In genomic region chr22:36201630-36202312, GRCh38 we compare ENCODE assay signal across 1 cellular context.
TF ChIP-seq lines count a peak whose summit lies in the region.

APOL4 (minus strand) TSS chr22:36201809; CDS start chr22:36201734, 75 bp downstream.

TF ChIP-seq in K562, 482 proteins besides CTCF, POLR2A, EP300 and RAD21 (continued from another document and continues in another):
- no peak for TF ChIP-seq ZBTB49 (CRISPR knock-in tag; IDR thresholded peaks at IDR 0.05; ENCODE audit: borderline replicate concordance)
- peak; percentile 37; the same call in 1 of the 2 replicates for TF ChIP-seq TOE1 (IDR thresholded peaks at IDR 0.05; ENCODE audit: borderline replicate concordance)
- TF ChIP-seq TOE1 (CRISPR knock-in tag; IDR thresholded peaks at IDR 0.05; ENCODE audit: borderline replicate concordance, low read depth), result no peak
- TF ChIP-seq SETDB1 (IDR thresholded peaks at IDR 0.05; ENCODE audit: low read length), result no peak
- peak; percentile 94 for TF ChIP-seq NFIC (IDR thresholded peaks at IDR 0.05)
- peak; percentile 79 for TF ChIP-seq ATF7 (IDR thresholded peaks at IDR 0.05)
- no peak for TF ChIP-seq ZNF778 (CRISPR knock-in tag; IDR thresholded peaks at IDR 0.05)
- TF ChIP-seq TBP (optimal IDR thresholded peaks at IDR 0.05; ENCODE audit: low read depth, low read length), result peak; percentile 28
- no peak for TF ChIP-seq ARID3B (CRISPR knock-in tag; IDR thresholded peaks at IDR 0.05; ENCODE audit: borderline replicate concordance)
- no peak for TF ChIP-seq CHD4 (IDR thresholded peaks at IDR 0.05; ENCODE audit: insufficient read depth, insufficient replicate concordance, low read depth, low read length, poor library complexity, severe bottlenecking)
- no peak for TF ChIP-seq ZNF347 (CRISPR knock-in tag; IDR thresholded peaks at IDR 0.05; ENCODE audit: low read depth)
- TF ChIP-seq KLF10 (CRISPR knock-in tag; IDR thresholded peaks at IDR 0.05), result no peak
- TF ChIP-seq ZFX (CRISPR knock-in tag; IDR thresholded peaks at IDR 0.05), result no peak; the same call in 1 of the 2 replicates
- peak; percentile 31; the same call in 1 of the 2 replicates for TF ChIP-seq MXI1 (IDR thresholded peaks at IDR 0.05; ENCODE audit: low read depth, low read length)
- TF ChIP-seq ZNF740 (CRISPR knock-in tag; IDR thresholded peaks at IDR 0.05), result no peak
- TF ChIP-seq ZNF740 (tag; IDR thresholded peaks at IDR 0.05), result no peak
- no peak for TF ChIP-seq ZC3H11A (IDR thresholded peaks at IDR 0.05; ENCODE audit: low read depth, low read length)
- no peak for TF ChIP-seq SMARCB1 (IDR thresholded peaks at IDR 0.05; ENCODE audit: insufficient read length, low read depth)
- peak; percentile 65 for TF ChIP-seq RBFOX2 (IDR thresholded peaks at IDR 0.05; ENCODE audit: low read depth, low read length)
- no peak for TF ChIP-seq ZNF445 (CRISPR knock-in tag; IDR thresholded peaks at IDR 0.05; ENCODE audit: low read depth)
- TF ChIP-seq BACH1 (tag; IDR thresholded peaks at IDR 0.05), result no peak
- no peak for TF ChIP-seq ZNF79 (CRISPR knock-in tag; IDR thresholded peaks at IDR 0.05; ENCODE audit: low read depth)
- TF ChIP-seq ARID4B (CRISPR knock-in tag; IDR thresholded peaks at IDR 0.05), result no peak
- TF ChIP-seq PRDM10 (IDR thresholded peaks at IDR 0.05; ENCODE audit: partially characterized antibody), result peak; percentile 97
- no peak for TF ChIP-seq CHD2 (IDR thresholded peaks at IDR 0.05; ENCODE audit: low read depth, low read length)
- no peak for TF ChIP-seq CREBBP (IDR thresholded peaks at IDR 0.05; ENCODE audit: low read depth, low read length)
- TF ChIP-seq SAP30 (IDR thresholded peaks at IDR 0.05; ENCODE audit: borderline replicate concordance, insufficient read depth, low read depth, low read length, poor library complexity, severe bottlenecking), result no peak
- no peak for TF ChIP-seq ZNF263 (CRISPR knock-in tag; IDR thresholded peaks at IDR 0.05; ENCODE audit: borderline replicate concordance)
- no peak for TF ChIP-seq SAFB (IDR thresholded peaks at IDR 0.05; ENCODE audit: borderline replicate concordance, low read depth, low read length)
- no peak for TF ChIP-seq LARP7 (IDR thresholded peaks at IDR 0.05)
- no peak for TF ChIP-seq POU5F1 (IDR thresholded peaks at IDR 0.05; ENCODE audit: borderline replicate concordance, low read depth, low read length, partially characterized antibody)
- TF ChIP-seq ZNF316 (IDR thresholded peaks at IDR 0.05), result peak; percentile 34; the same call in 1 of the 2 replicates
- peak; percentile 26 to 78; a peak in 2 of 4 replicates for TF ChIP-seq MNT (conservative IDR thresholded peaks at IDR 0.05)
- peak; percentile 27 for TF ChIP-seq HDAC3 (IDR thresholded peaks at IDR 0.05; ENCODE audit: borderline replicate concordance, partially characterized antibody)
- no peak for TF ChIP-seq CAMTA2 (CRISPR knock-in tag; conservative IDR thresholded peaks at IDR 0.05)
- no peak for TF ChIP-seq STAG1 (CRISPR knock-in tag; IDR thresholded peaks at IDR 0.05; ENCODE audit: borderline replicate concordance)
- TF ChIP-seq KAT7 (CRISPR knock-in tag; IDR thresholded peaks at IDR 0.05; ENCODE audit: borderline replicate concordance), result no peak
- no peak for TF ChIP-seq SFPQ (IDR thresholded peaks at IDR 0.05; ENCODE audit: low read depth, low read length)
- TF ChIP-seq ZNF184 (CRISPR knock-in tag; IDR thresholded peaks at IDR 0.05), result no peak
- TF ChIP-seq ZNF280B (CRISPR knock-in tag; IDR thresholded peaks at IDR 0.05), result no peak
- no peak for TF ChIP-seq MYNN (IDR thresholded peaks at IDR 0.05)
- no peak for TF ChIP-seq MYNN (CRISPR knock-in tag; IDR thresholded peaks at IDR 0.05)
- TF ChIP-seq HCFC1 (IDR thresholded peaks at IDR 0.05; ENCODE audit: low read depth, low read length), result no peak
